Comparison of ENCODE assay signal across 1 cellular context in the genomic region with DNA sequence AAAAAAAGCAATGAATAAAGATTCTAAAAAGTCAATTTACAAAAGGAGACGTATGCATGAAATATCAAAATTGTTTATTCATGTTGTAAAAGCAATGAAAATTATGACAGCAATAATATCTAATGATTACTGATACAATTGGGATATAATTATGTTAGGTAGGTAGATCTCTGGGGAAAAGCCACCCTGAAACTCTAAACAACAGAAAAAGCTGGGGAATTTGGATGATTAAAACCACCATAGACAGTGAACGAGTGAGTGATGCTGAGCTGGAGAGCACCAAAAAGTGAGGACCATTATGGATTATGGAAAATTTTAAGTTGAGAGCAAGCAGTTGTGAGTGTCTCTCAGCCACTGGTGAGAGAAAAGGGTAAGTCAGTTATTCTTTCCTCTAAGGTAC.
TF ChIP-seq lines count a peak whose summit lies in the region.

A gene with protein sequence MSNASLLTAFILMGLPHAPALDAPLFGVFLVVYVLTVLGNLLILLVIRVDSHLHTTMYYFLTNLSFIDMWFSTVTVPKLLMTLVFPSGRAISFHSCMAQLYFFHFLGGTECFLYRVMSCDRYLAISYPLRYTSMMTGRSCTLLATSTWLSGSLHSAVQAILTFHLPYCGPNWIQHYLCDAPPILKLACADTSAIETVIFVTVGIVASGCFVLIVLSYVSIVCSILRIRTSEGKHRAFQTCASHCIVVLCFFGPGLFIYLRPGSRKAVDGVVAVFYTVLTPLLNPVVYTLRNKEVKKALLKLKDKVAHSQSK (plus strand): TSS at position 301 of the 400 bp plus-strand sequence. CDS start 2,825 bp downstream, outside the sequence.

TF ChIP-seq in GM23338, 12 proteins besides CTCF, POLR2A, EP300 and RAD21 (continued from another document):
- TF ChIP-seq, protein P1, sequence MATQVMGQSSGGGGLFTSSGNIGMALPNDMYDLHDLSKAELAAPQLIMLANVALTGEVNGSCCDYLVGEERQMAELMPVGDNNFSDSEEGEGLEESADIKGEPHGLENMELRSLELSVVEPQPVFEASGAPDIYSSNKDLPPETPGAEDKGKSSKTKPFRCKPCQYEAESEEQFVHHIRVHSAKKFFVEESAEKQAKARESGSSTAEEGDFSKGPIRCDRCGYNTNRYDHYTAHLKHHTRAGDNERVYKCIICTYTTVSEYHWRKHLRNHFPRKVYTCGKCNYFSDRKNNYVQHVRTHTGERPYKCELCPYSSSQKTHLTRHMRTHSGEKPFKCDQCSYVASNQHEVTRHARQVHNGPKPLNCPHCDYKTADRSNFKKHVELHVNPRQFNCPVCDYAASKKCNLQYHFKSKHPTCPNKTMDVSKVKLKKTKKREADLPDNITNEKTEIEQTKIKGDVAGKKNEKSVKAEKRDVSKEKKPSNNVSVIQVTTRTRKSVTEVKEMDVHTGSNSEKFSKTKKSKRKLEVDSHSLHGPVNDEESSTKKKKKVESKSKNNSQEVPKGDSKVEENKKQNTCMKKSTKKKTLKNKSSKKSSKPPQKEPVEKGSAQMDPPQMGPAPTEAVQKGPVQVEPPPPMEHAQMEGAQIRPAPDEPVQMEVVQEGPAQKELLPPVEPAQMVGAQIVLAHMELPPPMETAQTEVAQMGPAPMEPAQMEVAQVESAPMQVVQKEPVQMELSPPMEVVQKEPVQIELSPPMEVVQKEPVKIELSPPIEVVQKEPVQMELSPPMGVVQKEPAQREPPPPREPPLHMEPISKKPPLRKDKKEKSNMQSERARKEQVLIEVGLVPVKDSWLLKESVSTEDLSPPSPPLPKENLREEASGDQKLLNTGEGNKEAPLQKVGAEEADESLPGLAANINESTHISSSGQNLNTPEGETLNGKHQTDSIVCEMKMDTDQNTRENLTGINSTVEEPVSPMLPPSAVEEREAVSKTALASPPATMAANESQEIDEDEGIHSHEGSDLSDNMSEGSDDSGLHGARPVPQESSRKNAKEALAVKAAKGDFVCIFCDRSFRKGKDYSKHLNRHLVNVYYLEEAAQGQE (IDR thresholded peaks at IDR 0.05; ENCODE audit: unreplicated experiment): no peak
- TF ChIP-seq STAT1 (IDR thresholded peaks at IDR 0.05; ENCODE audit: unreplicated experiment) (no peak), EZH2 (IDR thresholded peaks at IDR 0.05; ENCODE audit: low read depth, unreplicated experiment) (no peak), ZNF114 (CRISPR knock-in tag; IDR thresholded peaks at IDR 0.05) (no peak)
TF ChIP-seq in GM23338: peak in this region for 0.
